ENCODE assay signal across 8 cellular contexts in genomic region chr9:131478421-131478868, GRCh38. TPM values are rescaled to one million over a fixed set of nuclear protein-coding genes. Genes with fewer than 3 reads are reported as not detected.
DNase-seq lines count a peak whose midpoint lies in the region; ATAC-seq and TF ChIP-seq lines count a peak whose summit lies in the region.

No MANE protein-coding gene starts in this region.

- no peaks in the 10 kb centered on the region for H3K9me3 ChIP-seq in sigmoid colon

- H3K36me3 ChIP-seq in sigmoid colon, result peaks cover 70 to 97% (median 86%) of the 10 kb centered on the region in 4 donors

- intact Hi-C loops in sigmoid colon (cut with DNase I), result loop anchor here (2.0 kb wide), 1 partner anchor 128 kb away; no protein-coding TSS in a partner anchor

- ATAC-seq in HG02588 (IDR thresholded peaks at IDR 0.05; ENCODE audit: unreplicated experiment) (no peak), GM18870 (IDR thresholded peaks at IDR 0.05; ENCODE audit: unreplicated experiment) (no peak), GM18505 (IDR thresholded peaks at IDR 0.05; ENCODE audit: unreplicated experiment) (no peak)

- no peaks in the 10 kb centered on the region for H3K27me3 ChIP-seq in sigmoid colon

- peak; percentile 63 for DNase-seq in NCI-H510A (lab: John Stamatoyannopoulos, UW)
- peak; percentile 41 for DNase-seq in activated T-cell treated with anti-CD3 and anti-CD28 coated beads for 48 hours (ENCODE audit: low read depth)
- peak; percentile 43 for DNase-seq in fibroblast of pulmonary artery (ENCODE audit: low read depth)
- DNase-seq in sigmoid colon, result no peak

- peaks cover 0 to 23% (median 9%) of the 10 kb centered on the region in 4 donors for H3K4me1 ChIP-seq in sigmoid colon

- no peak overlapping the region for H3K27ac ChIP-seq in sigmoid colon

- WGBS in sigmoid colon, 2 donors, result 58 to 59% methylated on average over 12 of the region's 12 CpGs

- TF ChIP-seq POLR2A in sigmoid colon (IDR thresholded peaks at IDR 0.05) (no peak), GM18505 (IDR thresholded peaks at IDR 0.05; ENCODE audit: borderline replicate concordance, extremely low read depth, insufficient read depth, insufficient read length) (no peak)

- TF ChIP-seq CTCF in GM12873 (IDR thresholded peaks at IDR 0.05; ENCODE audit: insufficient read depth, low read depth, low read length, missing control alignments) (peak; percentile 68), fibroblast of pulmonary artery (IDR thresholded peaks at IDR 0.05; ENCODE audit: low read length, missing control alignments) (peak; percentile 46), sigmoid colon (IDR thresholded peaks at IDR 0.05) (peak in 3 of 4 experiments; percentile 41 to 57 (median 43))

- no peak for TF ChIP-seq EP300 in sigmoid colon (IDR thresholded peaks at IDR 0.05)

- H3K4me3 ChIP-seq in fibroblast of pulmonary artery (replicated peaks; ENCODE audit: low read depth, low read length), result no peak overlapping the region
- H3K4me3 ChIP-seq in sigmoid colon, result no peak overlapping the region

RNA-seq across cellular contexts. Expression of gene POMT1, which starts 24.3 kb away (rescaled TPM):
- total RNA-seq in sigmoid colon, result 10 to 100 TPM; 21.9 to 61.2 (median 30.0) TPM
- polyA plus RNA-seq in sigmoid colon, result 10 to 100 TPM in 1 of 3 donors, 1 to 10 TPM in 2; 3.6 to 19.8 (median 4.4) TPM

RNA-seq across cellular contexts. Expression of gene UCK1, which starts 52.6 kb away (rescaled TPM):
- 10 to 100 TPM; 35.7 to 67.5 (median 52.0) TPM for total RNA-seq in sigmoid colon
- polyA plus RNA-seq in sigmoid colon, result 10 to 100 TPM; 20.8 to 30.1 (median 28.2) TPM
